In the genomic region with DNA sequence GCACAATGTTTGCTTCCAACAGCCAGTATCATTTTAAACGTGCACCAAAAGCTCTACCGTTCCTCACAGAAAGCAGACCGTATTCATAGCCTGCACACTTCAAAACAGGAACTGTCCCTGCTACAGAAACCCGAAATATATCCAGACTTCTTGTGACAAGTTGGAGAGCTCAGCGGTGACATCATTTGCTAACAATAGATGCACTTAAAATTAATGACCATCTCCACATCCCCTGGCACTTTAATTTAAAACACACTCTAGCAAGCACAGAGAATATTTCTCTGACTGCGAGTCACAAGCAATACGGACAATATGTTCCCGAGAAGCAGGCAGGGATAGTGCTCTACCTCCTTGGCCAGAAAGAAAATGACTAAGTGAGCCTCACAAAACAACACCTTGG, we compare ENCODE assay signal across 1 cellular context.
TF ChIP-seq lines count a peak whose summit lies in the region.

No MANE protein-coding gene starts in this region.

TF ChIP-seq in GM12878, 131 proteins besides CTCF, POLR2A, EP300 and RAD21 (continued from another document):
- TF ChIP-seq, protein P1, sequence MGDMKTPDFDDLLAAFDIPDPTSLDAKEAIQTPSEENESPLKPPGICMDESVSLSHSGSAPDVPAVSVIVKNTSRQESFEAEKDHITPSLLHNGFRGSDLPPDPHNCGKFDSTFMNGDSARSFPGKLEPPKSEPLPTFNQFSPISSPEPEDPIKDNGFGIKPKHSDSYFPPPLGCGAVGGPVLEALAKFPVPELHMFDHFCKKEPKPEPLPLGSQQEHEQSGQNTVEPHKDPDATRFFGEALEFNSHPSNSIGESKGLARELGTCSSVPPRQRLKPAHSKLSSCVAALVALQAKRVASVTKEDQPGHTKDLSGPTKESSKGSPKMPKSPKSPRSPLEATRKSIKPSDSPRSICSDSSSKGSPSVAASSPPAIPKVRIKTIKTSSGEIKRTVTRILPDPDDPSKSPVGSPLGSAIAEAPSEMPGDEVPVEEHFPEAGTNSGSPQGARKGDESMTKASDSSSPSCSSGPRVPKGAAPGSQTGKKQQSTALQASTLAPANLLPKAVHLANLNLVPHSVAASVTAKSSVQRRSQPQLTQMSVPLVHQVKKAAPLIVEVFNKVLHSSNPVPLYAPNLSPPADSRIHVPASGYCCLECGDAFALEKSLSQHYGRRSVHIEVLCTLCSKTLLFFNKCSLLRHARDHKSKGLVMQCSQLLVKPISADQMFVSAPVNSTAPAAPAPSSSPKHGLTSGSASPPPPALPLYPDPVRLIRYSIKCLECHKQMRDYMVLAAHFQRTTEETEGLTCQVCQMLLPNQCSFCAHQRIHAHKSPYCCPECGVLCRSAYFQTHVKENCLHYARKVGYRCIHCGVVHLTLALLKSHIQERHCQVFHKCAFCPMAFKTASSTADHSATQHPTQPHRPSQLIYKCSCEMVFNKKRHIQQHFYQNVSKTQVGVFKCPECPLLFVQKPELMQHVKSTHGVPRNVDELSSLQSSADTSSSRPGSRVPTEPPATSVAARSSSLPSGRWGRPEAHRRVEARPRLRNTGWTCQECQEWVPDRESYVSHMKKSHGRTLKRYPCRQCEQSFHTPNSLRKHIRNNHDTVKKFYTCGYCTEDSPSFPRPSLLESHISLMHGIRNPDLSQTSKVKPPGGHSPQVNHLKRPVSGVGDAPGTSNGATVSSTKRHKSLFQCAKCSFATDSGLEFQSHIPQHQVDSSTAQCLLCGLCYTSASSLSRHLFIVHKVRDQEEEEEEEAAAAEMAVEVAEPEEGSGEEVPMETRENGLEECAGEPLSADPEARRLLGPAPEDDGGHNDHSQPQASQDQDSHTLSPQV (IDR thresholded peaks at IDR 0.05), result no peak
- TF ChIP-seq SREBF1 (IDR thresholded peaks at IDR 0.05; ENCODE audit: low read length), result no peak
- 0 out of 2 replicates have a peak, but pooled peaks have one; percentile 17 for TF ChIP-seq RUNX3 (IDR thresholded peaks at IDR 0.05; ENCODE audit: low read length)
- TF ChIP-seq, protein P2, sequence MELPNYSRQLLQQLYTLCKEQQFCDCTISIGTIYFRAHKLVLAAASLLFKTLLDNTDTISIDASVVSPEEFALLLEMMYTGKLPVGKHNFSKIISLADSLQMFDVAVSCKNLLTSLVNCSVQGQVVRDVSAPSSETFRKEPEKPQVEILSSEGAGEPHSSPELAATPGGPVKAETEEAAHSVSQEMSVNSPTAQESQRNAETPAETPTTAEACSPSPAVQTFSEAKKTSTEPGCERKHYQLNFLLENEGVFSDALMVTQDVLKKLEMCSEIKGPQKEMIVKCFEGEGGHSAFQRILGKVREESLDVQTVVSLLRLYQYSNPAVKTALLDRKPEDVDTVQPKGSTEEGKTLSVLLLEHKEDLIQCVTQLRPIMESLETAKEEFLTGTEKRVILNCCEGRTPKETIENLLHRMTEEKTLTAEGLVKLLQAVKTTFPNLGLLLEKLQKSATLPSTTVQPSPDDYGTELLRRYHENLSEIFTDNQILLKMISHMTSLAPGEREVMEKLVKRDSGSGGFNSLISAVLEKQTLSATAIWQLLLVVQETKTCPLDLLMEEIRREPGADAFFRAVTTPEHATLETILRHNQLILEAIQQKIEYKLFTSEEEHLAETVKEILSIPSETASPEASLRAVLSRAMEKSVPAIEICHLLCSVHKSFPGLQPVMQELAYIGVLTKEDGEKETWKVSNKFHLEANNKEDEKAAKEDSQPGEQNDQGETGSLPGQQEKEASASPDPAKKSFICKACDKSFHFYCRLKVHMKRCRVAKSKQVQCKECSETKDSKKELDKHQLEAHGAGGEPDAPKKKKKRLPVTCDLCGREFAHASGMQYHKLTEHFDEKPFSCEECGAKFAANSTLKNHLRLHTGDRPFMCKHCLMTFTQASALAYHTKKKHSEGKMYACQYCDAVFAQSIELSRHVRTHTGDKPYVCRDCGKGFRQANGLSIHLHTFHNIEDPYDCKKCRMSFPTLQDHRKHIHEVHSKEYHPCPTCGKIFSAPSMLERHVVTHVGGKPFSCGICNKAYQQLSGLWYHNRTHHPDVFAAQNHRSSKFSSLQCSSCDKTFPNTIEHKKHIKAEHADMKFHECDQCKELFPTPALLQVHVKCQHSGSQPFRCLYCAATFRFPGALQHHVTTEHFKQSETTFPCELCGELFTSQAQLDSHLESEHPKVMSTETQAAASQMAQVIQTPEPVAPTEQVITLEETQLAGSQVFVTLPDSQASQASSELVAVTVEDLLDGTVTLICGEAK (IDR thresholded peaks at IDR 0.05; ENCODE audit: borderline replicate concordance), result no peak
- no peak for TF ChIP-seq SIX5 (IDR thresholded peaks at IDR 0.05; ENCODE audit: low read depth, low read length, severe bottlenecking)
- no peak for TF ChIP-seq ASH2L (IDR thresholded peaks at IDR 0.05; ENCODE audit: borderline replicate concordance, low read depth)
- TF ChIP-seq PAX5 (IDR thresholded peaks at IDR 0.05; ENCODE audit: borderline replicate concordance, low read depth, low read length), result no peak
- TF ChIP-seq, protein P3, sequence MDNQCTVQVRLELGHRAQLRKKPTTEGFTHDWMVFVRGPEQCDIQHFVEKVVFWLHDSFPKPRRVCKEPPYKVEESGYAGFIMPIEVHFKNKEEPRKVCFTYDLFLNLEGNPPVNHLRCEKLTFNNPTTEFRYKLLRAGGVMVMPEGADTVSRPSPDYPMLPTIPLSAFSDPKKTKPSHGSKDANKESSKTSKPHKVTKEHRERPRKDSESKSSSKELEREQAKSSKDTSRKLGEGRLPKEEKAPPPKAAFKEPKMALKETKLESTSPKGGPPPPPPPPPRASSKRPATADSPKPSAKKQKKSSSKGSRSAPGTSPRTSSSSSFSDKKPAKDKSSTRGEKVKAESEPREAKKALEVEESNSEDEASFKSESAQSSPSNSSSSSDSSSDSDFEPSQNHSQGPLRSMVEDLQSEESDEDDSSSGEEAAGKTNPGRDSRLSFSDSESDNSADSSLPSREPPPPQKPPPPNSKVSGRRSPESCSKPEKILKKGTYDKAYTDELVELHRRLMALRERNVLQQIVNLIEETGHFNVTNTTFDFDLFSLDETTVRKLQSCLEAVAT (IDR thresholded peaks at IDR 0.05), result no peak
- TF ChIP-seq ZNF622 (IDR thresholded peaks at IDR 0.05), result no peak
- TF ChIP-seq, protein P4, sequence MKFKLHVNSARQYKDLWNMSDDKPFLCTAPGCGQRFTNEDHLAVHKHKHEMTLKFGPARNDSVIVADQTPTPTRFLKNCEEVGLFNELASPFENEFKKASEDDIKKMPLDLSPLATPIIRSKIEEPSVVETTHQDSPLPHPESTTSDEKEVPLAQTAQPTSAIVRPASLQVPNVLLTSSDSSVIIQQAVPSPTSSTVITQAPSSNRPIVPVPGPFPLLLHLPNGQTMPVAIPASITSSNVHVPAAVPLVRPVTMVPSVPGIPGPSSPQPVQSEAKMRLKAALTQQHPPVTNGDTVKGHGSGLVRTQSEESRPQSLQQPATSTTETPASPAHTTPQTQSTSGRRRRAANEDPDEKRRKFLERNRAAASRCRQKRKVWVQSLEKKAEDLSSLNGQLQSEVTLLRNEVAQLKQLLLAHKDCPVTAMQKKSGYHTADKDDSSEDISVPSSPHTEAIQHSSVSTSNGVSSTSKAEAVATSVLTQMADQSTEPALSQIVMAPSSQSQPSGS (IDR thresholded peaks at IDR 0.05; ENCODE audit: low read length), result peak; percentile 82
- no peak for TF ChIP-seq NBN (IDR thresholded peaks at IDR 0.05)
- TF ChIP-seq, protein P5, sequence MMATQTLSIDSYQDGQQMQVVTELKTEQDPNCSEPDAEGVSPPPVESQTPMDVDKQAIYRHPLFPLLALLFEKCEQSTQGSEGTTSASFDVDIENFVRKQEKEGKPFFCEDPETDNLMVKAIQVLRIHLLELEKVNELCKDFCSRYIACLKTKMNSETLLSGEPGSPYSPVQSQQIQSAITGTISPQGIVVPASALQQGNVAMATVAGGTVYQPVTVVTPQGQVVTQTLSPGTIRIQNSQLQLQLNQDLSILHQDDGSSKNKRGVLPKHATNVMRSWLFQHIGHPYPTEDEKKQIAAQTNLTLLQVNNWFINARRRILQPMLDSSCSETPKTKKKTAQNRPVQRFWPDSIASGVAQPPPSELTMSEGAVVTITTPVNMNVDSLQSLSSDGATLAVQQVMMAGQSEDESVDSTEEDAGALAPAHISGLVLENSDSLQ (IDR thresholded peaks at IDR 0.05), result peak; percentile 47; the same call in 1 of the 2 replicates
- TF ChIP-seq LARP7 (IDR thresholded peaks at IDR 0.05), result no peak
TF ChIP-seq in GM12878: peak in this region for 9.
